Comparison of ENCODE assay signal across 10 cellular contexts in the genomic region with DNA sequence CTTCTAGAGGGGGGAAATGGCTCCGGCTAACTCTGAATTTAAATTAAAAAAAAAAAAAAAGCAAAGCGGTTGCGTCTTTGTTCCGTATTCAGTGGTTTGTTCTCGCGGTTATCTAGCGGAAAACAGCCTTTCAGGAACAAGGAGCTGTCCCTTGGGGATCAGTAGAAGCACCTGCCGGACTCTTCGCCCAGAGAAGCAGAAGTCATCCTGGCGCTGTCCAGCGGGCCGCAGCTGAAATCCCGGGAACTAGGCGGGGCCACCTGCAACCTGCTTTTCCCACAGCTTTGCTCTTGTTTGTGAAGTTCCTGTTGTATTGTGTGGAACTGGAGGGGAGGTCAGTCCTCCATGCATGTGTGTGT. TPM values are rescaled to one million over a fixed set of nuclear protein-coding genes. Genes with fewer than 3 reads are reported as not detected.
DNase-seq lines count a peak whose midpoint lies in the region; ATAC-seq, FAIRE-seq and TF ChIP-seq lines count a peak whose summit lies in the region.
"Had no signal": no experiment of that assay in that cellular context is flagged by ENCODE, and none has a peak within 500 bp of the region (broad histone marks: within the 10 kb centered on the region; RNA-seq: fewer than 3 reads in every experiment).

No MANE protein-coding gene starts in this region.

- TF ChIP-seq EP300 in A549 (IDR thresholded peaks at IDR 0.05): no peak

- FAIRE-seq in A549 (lab: Jason Lieb, UNC): no peak
- FAIRE-seq in H54 (lab: Jason Lieb, UNC): no peak

- DNase-seq in A549 (ENCODE audit: low read depth in 1 of 2, low spot score in 1 of 2) (peak; percentile 4 to 24), H7 (peak; percentile 22), adipocyte (ENCODE audit: low read depth) (peak; percentile 39), putamen (ENCODE audit: low spot score) (no peak), H54 (ENCODE audit: insufficient read length, low spot score) (no peak), globus pallidus (ENCODE audit: low spot score) (no peak)

- POLR2A ChIA-PET in A549 (lab: Yijun Ruan, JAX): no interaction called here

- no peaks in the 10 kb centered on the region for H3K36me3 ChIP-seq in H7 (replicated peaks; ENCODE audit: control insufficient read depth, insufficient read depth, low read length)
- H3K36me3 ChIP-seq in adipocyte (ENCODE audit: control insufficient read depth, insufficient read depth, low read length, severe bottlenecking): no peaks in the 10 kb centered on the region

- TF ChIP-seq CTCF in A549 (IDR thresholded peaks at IDR 0.05): no peak

- no peak overlapping the region for H3K27ac ChIP-seq in A549

- H3K27me3 ChIP-seq in H7 (ENCODE audit: control insufficient read depth, insufficient read depth, low read length) (peaks cover 9% of the 10 kb centered on the region), adipocyte (replicated peaks; ENCODE audit: control insufficient read depth, insufficient read depth, low read length) (peaks cover 19% of the 10 kb centered on the region)

- ATAC-seq in A549 (peak; percentile 62; a peak in 5 of 6 replicates), HG02798 (IDR thresholded peaks at IDR 0.05; ENCODE audit: poor library complexity, unreplicated experiment) (no peak)

- H3K4me2 ChIP-seq in A549: no peak overlapping the region

- H3K4me1 ChIP-seq in A549 (no peaks in the 10 kb centered on the region), adipocyte (ENCODE audit: control insufficient read depth, insufficient read depth, low read length) (peaks cover 5% of the 10 kb centered on the region)

- H3K9me3 ChIP-seq in A549: no peaks in the 10 kb centered on the region
- H3K9me3 ChIP-seq in adipocyte (ENCODE audit: control insufficient read depth, low read length): no peaks in the 10 kb centered on the region
- no peaks in the 10 kb centered on the region for H3K9me3 ChIP-seq in iPS-18c (ENCODE audit: control insufficient read depth, insufficient read depth, low read length)

- no peak overlapping the region for H3K9ac ChIP-seq in adipocyte (ENCODE audit: low read length)

- H3K4me3 ChIP-seq in A549 (no peak overlapping the region), H7 (ENCODE audit: insufficient read depth, low read depth, low read length) (no peak overlapping the region), adipocyte (ENCODE audit: low read length) (peak overlapping the region; percentile 19), iPS-18c (ENCODE audit: insufficient read depth, low read depth, low read length) (peak overlapping the region; percentile 40; the same call in 1 of the 2 replicates)

- WGBS in A549 (ENCODE audit: missing lambda C conversion rate): 8% methylated on average over 10 of the region's 14 CpGs

- CTCF ChIA-PET in A549 (lab: Yijun Ruan, JAX): no interaction called here

- TF ChIP-seq POLR2A in A549 (IDR thresholded peaks at IDR 0.05; ENCODE audit: low read length) (no peak), H54 (IDR thresholded peaks at IDR 0.05; ENCODE audit: low read depth, low read length) (no peak)

- no peak for TF ChIP-seq RAD21 in A549 (conservative IDR thresholded peaks at IDR 0.05 in 1 of 2, IDR thresholded peaks at IDR 0.05 in 1 of 2)

TF ChIP-seq in A549, 52 proteins besides CTCF, POLR2A, EP300 and RAD21:
- TF ChIP-seq JUNB (IDR thresholded peaks at IDR 0.05) (no peak), TP53 (CRISPR knock-in tag; IDR thresholded peaks at IDR 0.05) (no peak), ZC3H11A (IDR thresholded peaks at IDR 0.05) (no peak), CHD2 (IDR thresholded peaks at IDR 0.05; ENCODE audit: low read length, partially characterized antibody) (no peak), EHMT2 (IDR thresholded peaks at IDR 0.05; ENCODE audit: low read depth) (0 out of 2 replicates have a peak, but pooled peaks have one; percentile 43), KDM5A (IDR thresholded peaks at IDR 0.05) (no peak), BHLHE40 (IDR thresholded peaks at IDR 0.05; ENCODE audit: low read depth, low read length) (no peak), SREBF2 (IDR thresholded peaks at IDR 0.05) (no peak), ZNF302 (CRISPR knock-in tag; IDR thresholded peaks at IDR 0.05) (no peak)
- TF ChIP-seq, protein P1, sequence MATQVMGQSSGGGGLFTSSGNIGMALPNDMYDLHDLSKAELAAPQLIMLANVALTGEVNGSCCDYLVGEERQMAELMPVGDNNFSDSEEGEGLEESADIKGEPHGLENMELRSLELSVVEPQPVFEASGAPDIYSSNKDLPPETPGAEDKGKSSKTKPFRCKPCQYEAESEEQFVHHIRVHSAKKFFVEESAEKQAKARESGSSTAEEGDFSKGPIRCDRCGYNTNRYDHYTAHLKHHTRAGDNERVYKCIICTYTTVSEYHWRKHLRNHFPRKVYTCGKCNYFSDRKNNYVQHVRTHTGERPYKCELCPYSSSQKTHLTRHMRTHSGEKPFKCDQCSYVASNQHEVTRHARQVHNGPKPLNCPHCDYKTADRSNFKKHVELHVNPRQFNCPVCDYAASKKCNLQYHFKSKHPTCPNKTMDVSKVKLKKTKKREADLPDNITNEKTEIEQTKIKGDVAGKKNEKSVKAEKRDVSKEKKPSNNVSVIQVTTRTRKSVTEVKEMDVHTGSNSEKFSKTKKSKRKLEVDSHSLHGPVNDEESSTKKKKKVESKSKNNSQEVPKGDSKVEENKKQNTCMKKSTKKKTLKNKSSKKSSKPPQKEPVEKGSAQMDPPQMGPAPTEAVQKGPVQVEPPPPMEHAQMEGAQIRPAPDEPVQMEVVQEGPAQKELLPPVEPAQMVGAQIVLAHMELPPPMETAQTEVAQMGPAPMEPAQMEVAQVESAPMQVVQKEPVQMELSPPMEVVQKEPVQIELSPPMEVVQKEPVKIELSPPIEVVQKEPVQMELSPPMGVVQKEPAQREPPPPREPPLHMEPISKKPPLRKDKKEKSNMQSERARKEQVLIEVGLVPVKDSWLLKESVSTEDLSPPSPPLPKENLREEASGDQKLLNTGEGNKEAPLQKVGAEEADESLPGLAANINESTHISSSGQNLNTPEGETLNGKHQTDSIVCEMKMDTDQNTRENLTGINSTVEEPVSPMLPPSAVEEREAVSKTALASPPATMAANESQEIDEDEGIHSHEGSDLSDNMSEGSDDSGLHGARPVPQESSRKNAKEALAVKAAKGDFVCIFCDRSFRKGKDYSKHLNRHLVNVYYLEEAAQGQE (IDR thresholded peaks at IDR 0.05): peak; percentile 87
TF ChIP-seq in A549: peak in this region for 2.

RNA-seq across cellular contexts. Expression of gene GJE1, which starts 43.9 kb away (rescaled TPM):
- not detected in 2 replicates for polyA plus RNA-seq in A549 (2011; rRNA removed)
- not detected in 2 replicates for polyA plus RNA-seq in A549 (2012; cell fraction: cytosol; rRNA removed)
- not detected in 2 replicates for polyA plus RNA-seq in A549 (2012; cell fraction: nucleus; rRNA removed)
- polyA plus RNA-seq in A549 (2017; fragmentation: RNase III; extraction: RNeasy Plus Mini Kit Qiagen cat#74134 plus additional on column Dnase treatment): not detected in 3 replicates
- polyA minus RNA-seq in A549 (2011; rRNA and poly(A)+ RNA removed): not detected in 2 replicates
- not detected in 2 replicates for total RNA-seq in H7 (2014; rRNA removed; shearing (Covaris generic))
- total RNA-seq: G401, mesothelial cell of epicardium had no signal

RNA-seq across cellular contexts. Expression of gene NMBR, which starts 58.1 kb away (rescaled TPM):
- not detected in 2 replicates for polyA plus RNA-seq in A549 (2011; rRNA removed)
- polyA plus RNA-seq in A549 (2012; cell fraction: cytosol; rRNA removed): not detected in 2 replicates
- 0.13 TPM in 1 of 2 replicates, not detected in the other for polyA plus RNA-seq in A549 (2012; cell fraction: nucleus; rRNA removed)
- not detected in 3 replicates for polyA plus RNA-seq in A549 (2017; fragmentation: RNase III; extraction: RNeasy Plus Mini Kit Qiagen cat#74134 plus additional on column Dnase treatment)
- 0.19 TPM in 1 of 2 replicates, not detected in the other for polyA minus RNA-seq in A549 (2011; rRNA and poly(A)+ RNA removed)
- not detected in 2 replicates for total RNA-seq in H7 (2014; rRNA removed; shearing (Covaris generic))
- total RNA-seq: G401 had no signal

RNA-seq across cellular contexts. Expression of gene VTA1, which starts 58.2 kb away (rescaled TPM):
- polyA plus RNA-seq in A549 (2011; rRNA removed) (85.3 and 88.0 TPM in 2 replicates), A549 (2017; fragmentation: RNase III; extraction: RNeasy Plus Mini Kit Qiagen cat#74134 plus additional on column Dnase treatment) (44.3 to 49.0 TPM (median 45.7 TPM) in 3 replicates)
- polyA plus RNA-seq in A549 (2012; cell fraction: cytosol; rRNA removed): 34.8 and 35.2 TPM in 2 replicates
- polyA plus RNA-seq in A549 (2012; cell fraction: nucleus; rRNA removed): 14.5 and 16.2 TPM in 2 replicates
- polyA minus RNA-seq in A549 (2011; rRNA and poly(A)+ RNA removed): 53.0 and 60.3 TPM in 2 replicates
- 58.1 and 81.1 TPM in 2 replicates for total RNA-seq in H7 (2014; rRNA removed; shearing (Covaris generic))

Comparison
In these comparisons a context has a peak if more than half of its experiments do, and no peak if none do; other contexts are left out.
1. DNase-seq: peak in A549 (2 of 2), H7 (single experiment) and adipocyte (single experiment); none in putamen (single experiment), H54 (single experiment) and globus pallidus (single experiment).
2. H3K4me3 ChIP-seq: peak in adipocyte (single experiment) and iPS-18c (single experiment); none in A549 (single experiment) and H7 (single experiment).